ENCODE assay signal across 9 cellular contexts in the genomic region with DNA sequence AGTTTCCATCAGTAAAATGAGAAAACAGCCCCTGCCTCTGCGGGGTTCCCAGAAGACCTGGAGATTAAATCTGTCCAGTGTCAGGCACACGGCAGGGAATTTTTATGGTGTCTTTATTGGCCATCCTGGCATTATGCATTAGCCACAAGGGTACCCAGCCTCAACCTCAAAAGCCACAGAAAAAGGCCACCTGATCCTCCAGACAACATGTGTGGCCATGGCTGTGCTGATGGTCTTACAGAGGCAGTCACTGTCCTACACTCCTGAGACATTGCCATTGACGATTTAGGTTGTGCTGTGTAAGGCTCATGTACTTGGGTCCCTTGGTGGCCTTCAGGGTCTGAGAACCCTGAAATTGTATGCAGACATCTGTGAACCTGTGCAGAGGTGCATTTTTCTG.
DNase-seq lines count a peak whose midpoint lies in the region; ATAC-seq and TF ChIP-seq lines count a peak whose summit lies in the region.
"Had no signal": no experiment of that assay in that cellular context is flagged by ENCODE, and none has a peak within 500 bp of the region (broad histone marks: within the 10 kb centered on the region; RNA-seq: fewer than 3 reads in every experiment).

No MANE protein-coding gene starts in this region.

- ATAC-seq in GM18907 (IDR thresholded peaks at IDR 0.05; ENCODE audit: unreplicated experiment) (peak; percentile 25), sciatic nerve (no peak), HG03520 (IDR thresholded peaks at IDR 0.05; ENCODE audit: unreplicated experiment) (no peak), GM18858 (IDR thresholded peaks at IDR 0.05; ENCODE audit: unreplicated experiment) (no peak)

- peak in 1 of 3 donors; percentile 44 for DNase-seq in Peyer's patch
- DNase-seq in coronary artery (ENCODE audit: low spot score), result no peak
- DNase-seq in sciatic nerve (ENCODE audit: low spot score), result peak; percentile 1
- DNase-seq in ecto neural progenitor cell (ENCODE audit: low spot score), result no peak
- DNase-seq in NCI-H2196 (lab: John Stamatoyannopoulos, UW; ENCODE audit: unreplicated experiment), result no peak

- H3K27me3 ChIP-seq in Peyer's patch, result no peaks in the 10 kb centered on the region
- H3K27me3 ChIP-seq: pancreas had no signal

- no peaks in the 10 kb centered on the region for H3K36me3 ChIP-seq in Peyer's patch
- H3K36me3 ChIP-seq: pancreas had no signal

- peak overlapping the region in 1 of 4 donors; percentile 25 for H3K4me3 ChIP-seq in Peyer's patch
- H3K4me3 ChIP-seq in coronary artery, result no peak overlapping the region

- no peaks in the 10 kb centered on the region for H3K9me3 ChIP-seq in Peyer's patch
- H3K9me3 ChIP-seq: pancreas had no signal

- TF ChIP-seq CTCF in Peyer's patch (IDR thresholded peaks at IDR 0.05) (no peak), coronary artery (IDR thresholded peaks at IDR 0.05) (no peak)

- intact Hi-C loops in sciatic nerve (cut with DNase I), result no loop called here

- peaks cover 6 to 19% (median 12%) of the 10 kb centered on the region in 4 donors for H3K4me1 ChIP-seq in Peyer's patch
- H3K4me1 ChIP-seq: pancreas had no signal

- peak overlapping the region in 3 of 4 donors; percentile 19 to 69 (median 56) for H3K27ac ChIP-seq in Peyer's patch
- peak overlapping the region; percentile 10 to 68 for H3K27ac ChIP-seq in coronary artery

- no peak for TF ChIP-seq POLR2A in Peyer's patch (IDR thresholded peaks at IDR 0.05)
